ENCODE assay signal across 18 cellular contexts in the genomic region with DNA sequence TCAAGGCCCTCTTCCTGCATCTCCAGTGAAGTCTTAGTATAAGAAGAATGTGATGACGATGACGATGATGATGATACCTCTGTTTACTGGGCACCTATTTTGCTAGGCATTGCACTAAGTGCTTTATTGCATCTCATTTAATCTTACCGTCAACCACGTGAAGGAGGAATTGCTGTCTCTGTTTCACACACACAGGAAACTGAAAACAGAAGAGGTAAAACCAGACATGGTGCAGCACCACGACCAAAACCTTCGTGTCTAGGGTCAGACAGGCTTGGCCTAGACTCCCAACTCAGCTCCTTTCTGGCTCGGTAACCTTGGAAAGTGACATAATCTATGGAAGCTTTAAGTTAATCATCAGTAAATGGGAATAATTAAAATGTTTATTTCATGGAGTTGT. TPM values are rescaled to one million over a fixed set of nuclear protein-coding genes. Genes with fewer than 3 reads are reported as not detected.
DNase-seq lines count a peak whose midpoint lies in the region; ATAC-seq lines count a peak whose summit lies in the region.
"Had no signal": no experiment of that assay in that cellular context is flagged by ENCODE, and none has a peak within 500 bp of the region (broad histone marks: within the 10 kb centered on the region; RNA-seq: fewer than 3 reads in every experiment).

No MANE protein-coding gene starts in this region.

- no peak for DNase-seq in activated CD4-positive, alpha-beta T cell treated with anti-CD3 and anti-CD28 coated beads, Interleukin-2, amount 10 ng/mL, durations not matched to agents 24 days and 14 days
- DNase-seq in activated CD4-positive, alpha-beta T cell treated with anti-CD3 and anti-CD28 coated beads, Interleukin-2, amount 50 U/mL, for 4 hours = no peak
- no peak for DNase-seq in activated naive CD8-positive, alpha-beta T cell treated with anti-CD3 and anti-CD28 coated beads, Interleukin-2, amount 10 ng/mL, durations not matched to agents 7 days and 5 days
- DNase-seq in activated naive CD8-positive, alpha-beta T cell treated with anti-CD3 and anti-CD28 coated beads for 36 hours = no peak
- DNase-seq in activated CD8-positive, alpha-beta memory T cell treated with anti-CD3 and anti-CD28 coated beads, Interleukin-2, amount 50 U/mL, for 48 hours = peak; percentile 45
- DNase-seq in ureter (ENCODE audit: low spot score) (peak; percentile 17), cerebellum (ENCODE audit: low spot score) (no peak)
- DNase-seq: C1 segment of cervical spinal cord, Calu3, NCI-H1436, NCI-H2029 treated with DMSO at 0.1 percent for 48 hours, NCI-H510A treated with DMSO at 0.1 percent for 48 hours had no signal

- H3K4me3 Mint-ChIP-seq in activated CD4-positive, alpha-beta T cell treated with anti-CD3 and anti-CD28 coated beads, Interleukin-2, amount 10 ng/mL, durations not matched to agents 24 days and 14 days = peak overlapping the region; percentile 2
- peak overlapping the region; percentile 37 for H3K4me3 Mint-ChIP-seq in activated naive CD8-positive, alpha-beta T cell treated with anti-CD3 and anti-CD28 coated beads, Interleukin-2, amount 10 ng/mL, durations not matched to agents 7 days and 5 days
- H3K4me3 Mint-ChIP-seq in activated naive CD8-positive, alpha-beta T cell treated with anti-CD3 and anti-CD28 coated beads for 36 hours = no peak overlapping the region
- H3K4me3 Mint-ChIP-seq: GM23338, IgD-negative memory B cell had no signal

- POLR2A ChIA-PET in activated naive CD8-positive, alpha-beta T cell treated with anti-CD3 and anti-CD28 coated beads, Interleukin-2, amount 10 ng/mL, durations not matched to agents 7 days and 5 days (lab: Charles Lee) = interaction anchor here (0.7 to 1.4 kb wide), 4 partner anchors 21 to 606 kb away, joined by 3 read pairs; no protein-coding TSS in a partner anchor

- peaks cover 5% of the 10 kb centered on the region for H3K9me3 Mint-ChIP-seq in activated CD4-positive, alpha-beta T cell treated with anti-CD3 and anti-CD28 coated beads, Interleukin-2, amount 10 ng/mL, durations not matched to agents 24 days and 14 days
- H3K9me3 Mint-ChIP-seq in activated naive CD8-positive, alpha-beta T cell treated with anti-CD3 and anti-CD28 coated beads, Interleukin-2, amount 10 ng/mL, durations not matched to agents 7 days and 5 days = peaks cover 3% of the 10 kb centered on the region
- peaks cover 4% of the 10 kb centered on the region for H3K9me3 Mint-ChIP-seq in activated naive CD8-positive, alpha-beta T cell treated with anti-CD3 and anti-CD28 coated beads for 36 hours
- H3K9me3 Mint-ChIP-seq: GM23338 had no signal

- H3K4me1 Mint-ChIP-seq in activated CD4-positive, alpha-beta T cell treated with anti-CD3 and anti-CD28 coated beads, Interleukin-2, amount 10 ng/mL, durations not matched to agents 24 days and 14 days = peaks cover 30% of the 10 kb centered on the region
- H3K4me1 Mint-ChIP-seq in activated naive CD8-positive, alpha-beta T cell treated with anti-CD3 and anti-CD28 coated beads, Interleukin-2, amount 10 ng/mL, durations not matched to agents 7 days and 5 days = peaks cover 32% of the 10 kb centered on the region
- H3K4me1 Mint-ChIP-seq in activated naive CD8-positive, alpha-beta T cell treated with anti-CD3 and anti-CD28 coated beads for 36 hours = peaks cover 10% of the 10 kb centered on the region
- H3K4me1 Mint-ChIP-seq: GM23338 had no signal

- no peaks in the 10 kb centered on the region for H3K27me3 Mint-ChIP-seq in activated CD4-positive, alpha-beta T cell treated with anti-CD3 and anti-CD28 coated beads, Interleukin-2, amount 10 ng/mL, durations not matched to agents 24 days and 14 days
- H3K27me3 Mint-ChIP-seq in activated naive CD8-positive, alpha-beta T cell treated with anti-CD3 and anti-CD28 coated beads, Interleukin-2, amount 10 ng/mL, durations not matched to agents 7 days and 5 days = peaks cover 2% of the 10 kb centered on the region
- no peaks in the 10 kb centered on the region for H3K27me3 Mint-ChIP-seq in activated naive CD8-positive, alpha-beta T cell treated with anti-CD3 and anti-CD28 coated beads for 36 hours
- H3K27me3 Mint-ChIP-seq: IgD-negative memory B cell had no signal

- peak overlapping the region; percentile 22 for H3K27ac Mint-ChIP-seq in activated CD4-positive, alpha-beta T cell treated with anti-CD3 and anti-CD28 coated beads, Interleukin-2, amount 10 ng/mL, durations not matched to agents 24 days and 14 days
- peak overlapping the region; percentile 52 for H3K27ac Mint-ChIP-seq in activated naive CD8-positive, alpha-beta T cell treated with anti-CD3 and anti-CD28 coated beads, Interleukin-2, amount 10 ng/mL, durations not matched to agents 7 days and 5 days
- H3K27ac Mint-ChIP-seq in activated naive CD8-positive, alpha-beta T cell treated with anti-CD3 and anti-CD28 coated beads for 36 hours = no peak overlapping the region
- H3K27ac Mint-ChIP-seq: GM23338, IgD-negative memory B cell had no signal

- intact Hi-C loops in activated CD4-positive, alpha-beta T cell treated with anti-CD3 and anti-CD28 coated beads, Interleukin-2, amount 10 ng/mL, durations not matched to agents 24 days and 14 days (cut with micrococcal nuclease) = no loop called here

- peaks cover 20% of the 10 kb centered on the region for H3K36me3 Mint-ChIP-seq in activated CD4-positive, alpha-beta T cell treated with anti-CD3 and anti-CD28 coated beads, Interleukin-2, amount 10 ng/mL, durations not matched to agents 24 days and 14 days (ENCODE audit: low read depth)
- H3K36me3 Mint-ChIP-seq in activated naive CD8-positive, alpha-beta T cell treated with anti-CD3 and anti-CD28 coated beads, Interleukin-2, amount 10 ng/mL, durations not matched to agents 7 days and 5 days = peaks cover 20% of the 10 kb centered on the region
- peaks cover 2% of the 10 kb centered on the region for H3K36me3 Mint-ChIP-seq in activated naive CD8-positive, alpha-beta T cell treated with anti-CD3 and anti-CD28 coated beads for 36 hours

- no peak for ATAC-seq in activated naive CD8-positive, alpha-beta T cell treated with anti-CD3 and anti-CD28 coated beads, Interleukin-2, amount 10 ng/mL, durations not matched to agents 7 days and 5 days (ENCODE audit: low read depth)
- ATAC-seq in HG03439 (IDR thresholded peaks at IDR 0.05; ENCODE audit: unreplicated experiment) = no peak
- ATAC-seq: GM12878, GM23338 had no signal

RNA-seq across cellular contexts. Expression of gene KCNA2, which starts 20.7 kb away (rescaled TPM):
- total RNA-seq in activated CD4-positive, alpha-beta T cell treated with anti-CD3 and anti-CD28 coated beads, Interleukin-2, amount 10 ng/mL, durations not matched to agents 24 days and 14 days = 0.36 and 0.58 TPM in 2 replicates
- 1 to 10 TPM; 1.1 to 1.6 TPM for total RNA-seq in activated naive CD8-positive, alpha-beta T cell treated with anti-CD3 and anti-CD28 coated beads, Interleukin-2, amount 10 ng/mL, durations not matched to agents 7 days and 5 days
- total RNA-seq in activated naive CD8-positive, alpha-beta T cell treated with anti-CD3 and anti-CD28 coated beads for 36 hours = under 1 TPM; 0.04 to 0.08 TPM
- 2.6 TPM for total RNA-seq in ureter
- 14.4 TPM for total RNA-seq in cerebellum
- total RNA-seq: Calu3, HT-29, LHCN-M2 had no signal

RNA-seq across cellular contexts. Expression of gene KCNA3, which starts 47.9 kb away (rescaled TPM):
- 26.9 and 29.5 TPM in 2 replicates for total RNA-seq in activated CD4-positive, alpha-beta T cell treated with anti-CD3 and anti-CD28 coated beads, Interleukin-2, amount 10 ng/mL, durations not matched to agents 24 days and 14 days
- 10 to 100 TPM; 68.4 to 74.0 TPM for total RNA-seq in activated naive CD8-positive, alpha-beta T cell treated with anti-CD3 and anti-CD28 coated beads, Interleukin-2, amount 10 ng/mL, durations not matched to agents 7 days and 5 days
- total RNA-seq in activated naive CD8-positive, alpha-beta T cell treated with anti-CD3 and anti-CD28 coated beads for 36 hours = 10 to 100 TPM; 16.6 to 17.5 TPM
- total RNA-seq in ureter = 3.6 TPM
- 15.2 TPM for total RNA-seq in cerebellum
- total RNA-seq: Calu3, HT-29, LHCN-M2 had no signal

Comparison
In these comparisons a context has a peak if more than half of its experiments do, and no peak if none do; other contexts are left out.
1. DNase-seq: peak in activated CD8-positive, alpha-beta memory T cell treated with anti-CD3 and anti-CD28 coated beads, Interleukin-2, amount 50 U/mL, for 48 hours (single experiment) and ureter (single experiment); none in activated CD4-positive, alpha-beta T cell treated with anti-CD3 and anti-CD28 coated beads, Interleukin-2, amount 10 ng/mL, durations not matched to agents 24 days and 14 days (single experiment), activated CD4-positive, alpha-beta T cell treated with anti-CD3 and anti-CD28 coated beads, Interleukin-2, amount 50 U/mL, for 4 hours (0 of 2), activated naive CD8-positive, alpha-beta T cell treated with anti-CD3 and anti-CD28 coated beads, Interleukin-2, amount 10 ng/mL, durations not matched to agents 7 days and 5 days (single experiment), activated naive CD8-positive, alpha-beta T cell treated with anti-CD3 and anti-CD28 coated beads for 36 hours (single experiment) and cerebellum (single experiment).